ENCODE assay signal across 27 cellular contexts in genomic region chr18:60174832-60175231, GRCh38.
"Had no signal": no experiment of that assay in that cellular context is flagged by ENCODE, and none has a peak within 500 bp of the region (broad histone marks: within the 10 kb centered on the region; RNA-seq: fewer than 3 reads in every experiment).

No MANE protein-coding gene starts in this region.

- FAIRE-seq: urothelium cell line had no signal

- H3K36me3 ChIP-seq: stomach, suprapubic skin, thoracic aorta, thyroid gland, tibial artery, tibial nerve, transverse colon, upper lobe of left lung, upper lobe of right lung, uterus, vagina had no signal

- DNase-seq: stimulated activated CD4-positive, alpha-beta T cell treated with anti-CD3 and anti-CD28 coated beads, Interleukin-2, amount 100 ng/mL, for 48 hours; stimulated activated CD4-positive, alpha-beta T cell treated with anti-CD3 and anti-CD28 coated beads, Interleukin-4, amount 100 ng/mL, for 1 hour; stimulated activated CD4-positive, alpha-beta T cell treated with anti-CD3 and anti-CD28 coated beads, Interleukin-4, amount 100 ng/mL, for 24 hours; stimulated activated CD4-positive, alpha-beta T cell treated with anti-CD3 and anti-CD28 coated beads, Interleukin-4, amount 100 ng/mL, for 4 hours; stimulated activated CD8-positive, alpha-beta memory T cell treated with anti-CD3 and anti-CD28 coated beads, Interleukin-4, amount 100 ng/mL, for 48 hours; stimulated activated naive B cell treated with anti-CD40 and anti-IgM and Interleukin-4, amounts not matched to agents 10 μg/mL and 1 μg/mL and 100 μg/mL, for 72 hours; stimulated activated naive CD4-positive, alpha-beta T cell; stimulated activated naive CD4-positive, alpha-beta T cell treated with Interleukin-2 at 50 U/mL for 16 hours; stimulated activated naive CD8-positive, alpha-beta T cell treated with anti-CD3 and anti-CD28 coated beads, Interleukin-15, amount 100 ng/mL, for 72 hours; stimulated activated naive CD8-positive, alpha-beta T cell treated with anti-CD3 and anti-CD28 coated beads, Interleukin-15, Interleukin-2, amounts not matched to agents 100 U/mL and 50 U/mL, for 24 hours; stomach; substantia nigra; testis; thyroid gland; tibial artery; transverse colon; trophoblast cell; upper lobe of left lung; upper lobe of right lung; uterus had no signal

- H3K9me3 ChIP-seq: suprapubic skin, testis, thoracic aorta, thyroid gland, tibial artery, transverse colon, upper lobe of left lung, upper lobe of right lung, uterus, vagina had no signal

- H3K27ac ChIP-seq: stomach, suprapubic skin, testis, thoracic aorta, thyroid gland, tibial artery, tibial nerve, transverse colon, upper lobe of left lung, upper lobe of right lung, uterus, vagina had no signal

- H3K27me3 ChIP-seq: stomach, suprapubic skin, testis, thyroid gland, tibial artery, tibial nerve, transverse colon, upper lobe of left lung, upper lobe of right lung, uterus, vagina had no signal

- ATAC-seq: stimulated activated effector memory CD8-positive, alpha-beta T cell treated with anti-CD3 and anti-CD28 coated beads, Interleukin-12 subunit alpha, Interleukin-12 subunit beta, amount 100 ng/mL, for 72 hours; stimulated activated memory B cell treated with anti-CD40 and anti-IgM and Interleukin-4, amounts not matched to agents 10 μg/mL and 1 μg/mL and 100 μg/mL, for 72 hours; stimulated activated naive B cell treated with anti-CD40 and anti-IgM and Interleukin-4, amounts not matched to agents 10 μg/mL and 1 μg/mL and 100 μg/mL, for 72 hours; stimulated activated naive CD8-positive, alpha-beta T cell treated with anti-CD3 and anti-CD28 coated beads, Interleukin-15, amount 100 ng/mL, for 72 hours; stimulated activated naive CD8-positive, alpha-beta T cell treated with anti-CD3 and anti-CD28 coated beads, Interleukin-15, Interleukin-2, amounts not matched to agents 100 U/mL and 50 U/mL, for 24 hours; upper lobe of right lung had no signal

- H3K4me3 ChIP-seq: stomach, suprapubic skin, testis, thoracic aorta, thyroid gland, tibial artery, tibial nerve, transverse colon, upper lobe of left lung, upper lobe of right lung, uterus, vagina had no signal

- H3K4me1 ChIP-seq: stomach, suprapubic skin, testis, thyroid gland, tibial artery, tibial nerve, transverse colon, upper lobe of left lung, upper lobe of right lung, uterus, vagina had no signal
